8 cellular contexts compared by ENCODE assay signal in the genomic region with DNA sequence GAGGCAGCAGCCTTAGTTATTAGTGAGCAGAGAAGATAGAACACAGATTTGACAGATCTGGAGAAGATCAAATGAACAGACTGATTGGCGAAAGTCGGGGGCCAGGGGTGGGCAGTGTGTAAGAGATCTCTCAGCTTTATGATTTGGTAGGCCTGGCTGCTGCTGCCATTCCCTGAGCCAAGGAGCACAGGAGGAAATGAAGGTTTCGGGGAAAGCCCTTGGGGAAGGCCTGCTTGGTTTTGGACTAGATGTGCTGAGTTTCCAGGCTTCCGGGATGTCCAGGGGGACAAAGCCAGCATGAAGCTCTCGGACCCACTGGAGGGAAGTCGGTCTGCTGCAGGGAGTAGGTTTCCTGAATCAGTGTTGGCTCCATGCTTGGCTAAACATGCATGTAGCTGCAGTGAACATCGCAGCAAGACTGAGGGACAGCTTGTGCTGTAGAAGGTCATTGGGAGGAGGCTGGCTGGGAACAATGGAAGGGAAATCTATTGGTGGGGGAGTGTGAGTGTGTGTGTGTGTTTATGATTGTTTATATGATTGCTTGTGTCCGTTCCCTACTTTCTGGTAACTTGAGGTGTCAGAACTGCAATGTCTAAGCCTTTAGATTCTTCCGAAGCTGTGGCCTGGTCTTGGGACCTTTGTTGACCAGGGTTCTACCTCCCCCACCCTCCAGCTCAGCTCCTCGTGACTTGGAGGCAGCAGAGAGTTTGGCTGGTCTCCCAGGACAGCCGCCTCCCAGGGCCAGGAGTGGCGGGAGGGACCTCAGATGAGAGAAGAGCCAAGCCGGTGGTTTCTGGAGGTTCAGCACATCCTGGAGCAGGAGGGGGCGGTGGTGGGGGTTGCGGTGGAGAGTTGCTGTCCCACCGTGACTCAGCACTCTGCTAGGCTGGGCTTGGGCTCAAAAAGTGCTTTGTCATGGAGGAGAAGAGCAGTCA. TPM values are rescaled to one million over a fixed set of nuclear protein-coding genes. Genes with fewer than 3 reads are reported as not detected.
DNase-seq lines count a peak whose midpoint lies in the region; ATAC-seq and TF ChIP-seq lines count a peak whose summit lies in the region.

No MANE protein-coding gene starts in this region.

- no peaks in the 10 kb centered on the region for H3K36me3 ChIP-seq in trophoblast cell (ENCODE audit: control insufficient read depth in 1 of 2, insufficient read depth in 2 of 2, low read length in 2 of 2)

- peak overlapping the region; percentile 71 for H2AFZ ChIP-seq in trophoblast cell (ENCODE audit: insufficient read depth, low read length, poor library complexity)

- no peak overlapping the region for H3K4me3 ChIP-seq in trophoblast cell (ENCODE audit: low read depth, low read length)

- peak overlapping the region; percentile 65 for H2AK5ac ChIP-seq in trophoblast cell (ENCODE audit: low read length)

- peak; percentile 93 for TF ChIP-seq EP300 in Ishikawa (IDR thresholded peaks at IDR 0.05; ENCODE audit: borderline replicate concordance)

- intact Hi-C loops in left cardiac atrium (cut with DNase I) = loop anchor here in 1 of 2 donors (2.0 kb wide), 1 partner anchor 53 kb away; no protein-coding TSS in a partner anchor

- ATAC-seq in left cardiac atrium (peak; percentile 63 to 68), GM21526 (IDR thresholded peaks at IDR 0.05; ENCODE audit: low FRiP score, unreplicated experiment) (no peak), HG02981 (IDR thresholded peaks at IDR 0.05; ENCODE audit: unreplicated experiment) (no peak)

- peak overlapping the region; percentile 78 for H3K14ac ChIP-seq in trophoblast cell (ENCODE audit: low read length)

- H3K9ac ChIP-seq in trophoblast cell (ENCODE audit: low read length) = no peak overlapping the region

- peak overlapping the region; percentile 84 for H2BK120ac ChIP-seq in trophoblast cell (ENCODE audit: insufficient read depth, low read length, poor library complexity)

- peak overlapping the region; percentile 63 for H4K12ac ChIP-seq in trophoblast cell (ENCODE audit: low read depth, low read length)

- H3K79me2 ChIP-seq in trophoblast cell (ENCODE audit: control insufficient read depth, insufficient read depth, low read length, poor library complexity) = peaks cover 27% of the 10 kb centered on the region

- peak overlapping the region; percentile 94 for H2BK12ac ChIP-seq in trophoblast cell (ENCODE audit: low read length)

- DNase-seq in ELF-1 (ENCODE audit: low read depth, low spot score) (peak; percentile 98), RKO (ENCODE audit: low spot score) (peak; percentile 64), amygdala (lab: John Stamatoyannopoulos, UW) (peak in 55 of 56 donors; percentile 67 to 98 (median 92)), left cardiac atrium (peak; percentile 97), trophoblast cell (peak; percentile 66 to 69)

- H3K4ac ChIP-seq in trophoblast cell (ENCODE audit: low read depth, low read length) = peak overlapping the region; percentile 56

- peak overlapping the region; percentile 90 for H3K27ac ChIP-seq in trophoblast cell (ENCODE audit: low read depth, low read length)

- H3K9me3 ChIP-seq in trophoblast cell (ENCODE audit: insufficient read depth, low read depth, low read length) = no peaks in the 10 kb centered on the region

- peak overlapping the region; percentile 80 for H3K18ac ChIP-seq in trophoblast cell (ENCODE audit: low read length)

- peak overlapping the region; percentile 51 for H4K8ac ChIP-seq in trophoblast cell (ENCODE audit: low read depth, low read length)

- no peak overlapping the region for H3K4me2 ChIP-seq in trophoblast cell (ENCODE audit: low read length)

- WGBS in trophoblast cell (ENCODE audit: extremely low coverage, insufficient coverage, insufficient read length) = no CpG with 5 or more reads among the region's 16 CpGs

- H3K79me1 ChIP-seq in trophoblast cell (ENCODE audit: low read length) = peaks cover 51% of the 10 kb centered on the region

- H4K91ac ChIP-seq in trophoblast cell (ENCODE audit: low read depth, low read length) = peak overlapping the region; percentile 95

- 0 out of 2 replicates have a peak, but pooled peaks have one; percentile 4 for TF ChIP-seq RAD21 in Ishikawa (IDR thresholded peaks at IDR 0.05; ENCODE audit: low read depth)

- H3K27me3 ChIP-seq in trophoblast cell (ENCODE audit: insufficient read depth, low read length) = no peaks in the 10 kb centered on the region

- no peak overlapping the region for H3K23ac ChIP-seq in trophoblast cell (ENCODE audit: low read length)

- peaks cover 32 to 42% of the 10 kb centered on the region in 2 experiments for H3K4me1 ChIP-seq in trophoblast cell (ENCODE audit: control insufficient read depth in 1 of 2, insufficient read depth in 2 of 2, low read length in 2 of 2)

- H2BK5ac ChIP-seq in trophoblast cell (ENCODE audit: low read depth, low read length, poor library complexity) = peak overlapping the region; percentile 59

TF ChIP-seq in Ishikawa, 13 proteins besides CTCF, POLR2A, EP300 and RAD21:
- TF ChIP-seq NFIC (IDR thresholded peaks at IDR 0.05) (peak; percentile 94), CREB1 (IDR thresholded peaks at IDR 0.05; ENCODE audit: low read depth) (peak; percentile 26; the same call in 1 of the 2 replicates), FOXM1 (IDR thresholded peaks at IDR 0.05; ENCODE audit: borderline replicate concordance, low read depth) (no peak), TCF12 (IDR thresholded peaks at IDR 0.05; ENCODE audit: low read depth) (peak; percentile 59; the same call in 1 of the 2 replicates), TEAD4 (IDR thresholded peaks at IDR 0.05) (no peak), CEBPB (IDR thresholded peaks at IDR 0.05) (0 out of 2 replicates have a peak, but pooled peaks have one; percentile 11), EGR1 (IDR thresholded peaks at IDR 0.05) (no peak), TAF1 (IDR thresholded peaks at IDR 0.05; ENCODE audit: low read depth) (0 out of 2 replicates have a peak, but pooled peaks have one; percentile 23), YY1 (IDR thresholded peaks at IDR 0.05; ENCODE audit: low read depth) (no peak)
- TF ChIP-seq, protein P1, sequence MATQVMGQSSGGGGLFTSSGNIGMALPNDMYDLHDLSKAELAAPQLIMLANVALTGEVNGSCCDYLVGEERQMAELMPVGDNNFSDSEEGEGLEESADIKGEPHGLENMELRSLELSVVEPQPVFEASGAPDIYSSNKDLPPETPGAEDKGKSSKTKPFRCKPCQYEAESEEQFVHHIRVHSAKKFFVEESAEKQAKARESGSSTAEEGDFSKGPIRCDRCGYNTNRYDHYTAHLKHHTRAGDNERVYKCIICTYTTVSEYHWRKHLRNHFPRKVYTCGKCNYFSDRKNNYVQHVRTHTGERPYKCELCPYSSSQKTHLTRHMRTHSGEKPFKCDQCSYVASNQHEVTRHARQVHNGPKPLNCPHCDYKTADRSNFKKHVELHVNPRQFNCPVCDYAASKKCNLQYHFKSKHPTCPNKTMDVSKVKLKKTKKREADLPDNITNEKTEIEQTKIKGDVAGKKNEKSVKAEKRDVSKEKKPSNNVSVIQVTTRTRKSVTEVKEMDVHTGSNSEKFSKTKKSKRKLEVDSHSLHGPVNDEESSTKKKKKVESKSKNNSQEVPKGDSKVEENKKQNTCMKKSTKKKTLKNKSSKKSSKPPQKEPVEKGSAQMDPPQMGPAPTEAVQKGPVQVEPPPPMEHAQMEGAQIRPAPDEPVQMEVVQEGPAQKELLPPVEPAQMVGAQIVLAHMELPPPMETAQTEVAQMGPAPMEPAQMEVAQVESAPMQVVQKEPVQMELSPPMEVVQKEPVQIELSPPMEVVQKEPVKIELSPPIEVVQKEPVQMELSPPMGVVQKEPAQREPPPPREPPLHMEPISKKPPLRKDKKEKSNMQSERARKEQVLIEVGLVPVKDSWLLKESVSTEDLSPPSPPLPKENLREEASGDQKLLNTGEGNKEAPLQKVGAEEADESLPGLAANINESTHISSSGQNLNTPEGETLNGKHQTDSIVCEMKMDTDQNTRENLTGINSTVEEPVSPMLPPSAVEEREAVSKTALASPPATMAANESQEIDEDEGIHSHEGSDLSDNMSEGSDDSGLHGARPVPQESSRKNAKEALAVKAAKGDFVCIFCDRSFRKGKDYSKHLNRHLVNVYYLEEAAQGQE (IDR thresholded peaks at IDR 0.05; ENCODE audit: low read depth) = no peak
- TF ChIP-seq, protein P2, sequence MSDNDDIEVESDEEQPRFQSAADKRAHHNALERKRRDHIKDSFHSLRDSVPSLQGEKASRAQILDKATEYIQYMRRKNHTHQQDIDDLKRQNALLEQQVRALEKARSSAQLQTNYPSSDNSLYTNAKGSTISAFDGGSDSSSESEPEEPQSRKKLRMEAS (IDR thresholded peaks at IDR 0.05) = peak; percentile 87
- TF ChIP-seq, protein P3, sequence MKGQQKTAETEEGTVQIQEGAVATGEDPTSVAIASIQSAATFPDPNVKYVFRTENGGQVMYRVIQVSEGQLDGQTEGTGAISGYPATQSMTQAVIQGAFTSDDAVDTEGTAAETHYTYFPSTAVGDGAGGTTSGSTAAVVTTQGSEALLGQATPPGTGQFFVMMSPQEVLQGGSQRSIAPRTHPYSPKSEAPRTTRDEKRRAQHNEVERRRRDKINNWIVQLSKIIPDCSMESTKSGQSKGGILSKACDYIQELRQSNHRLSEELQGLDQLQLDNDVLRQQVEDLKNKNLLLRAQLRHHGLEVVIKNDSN (IDR thresholded peaks at IDR 0.05) = peak; percentile 88
TF ChIP-seq in Ishikawa: peak in this region for 7.

RNA-seq across cellular contexts. Expression of a gene that starts 4.0 kb away (rescaled TPM):
- 1,000 to 10,000 TPM; 2,726 to 3,432 TPM for total RNA-seq in left cardiac atrium
- polyA plus RNA-seq in trophoblast cell (2013) = 4,036 and 4,076 TPM in 2 replicates

RNA-seq across cellular contexts. Expression of a gene that starts 21.3 kb away (rescaled TPM):
- 1 to 10 TPM; 3.4 to 3.9 TPM for total RNA-seq in left cardiac atrium
- polyA plus RNA-seq in trophoblast cell (2013) = 0.93 and 1.1 TPM in 2 replicates

RNA-seq across cellular contexts. Expression of a gene that starts 54.1 kb away (rescaled TPM):
- total RNA-seq in left cardiac atrium = 10 to 100 TPM; 17.3 to 21.8 TPM
- polyA plus RNA-seq in trophoblast cell (2013) = 22.0 and 24.2 TPM in 2 replicates

Comparison
In these comparisons a context has a peak if more than half of its experiments do, and no peak if none do; other contexts are left out.
1. ATAC-seq: peak in left cardiac atrium (2 of 2); none in GM21526 (single experiment) and HG02981 (single experiment).
2. Peak in every context shown above with its lines, with median percentiles within 50 percentile points of each other: DNase-seq.